In genomic region chr9:33160446-33160845, GRCh38 we compare ENCODE assay signal across 8 cellular contexts. TPM values are rescaled to one million over a fixed set of nuclear protein-coding genes. Genes with fewer than 3 reads are reported as not detected.
DNase-seq lines count a peak whose midpoint lies in the region; TF ChIP-seq lines count a peak whose summit lies in the region.
"Not testable (repeated sequence)": the region's sequence is repeated elsewhere in the genome, so short reads cannot be mapped to it uniquely, and the experiment has no call there.

No MANE protein-coding gene starts in this region.

- WGBS in mesodermal cell (ENCODE audit: insufficient coverage in 2 of 2), 2 experiments, result 93 to 95% methylated on average over 3 to 6 of the region's 9 CpGs
- WGBS in thyroid gland, 2 donors, result 33 to 49% methylated on average over 9 of the region's 9 CpGs

- not testable (repeated sequence) for TF ChIP-seq CTCF in brain (conservative IDR thresholded peaks at IDR 0.05); fibroblast of lung (conservative IDR thresholded peaks at IDR 0.05 in 1 of 2, IDR thresholded peaks at IDR 0.05 in 1 of 2; ENCODE audit: low read depth in 1 of 2, low read length in 2 of 2); thyroid gland (IDR thresholded peaks at IDR 0.05)

- peaks cover 93% of the 10 kb centered on the region for H3K79me2 ChIP-seq in fibroblast of lung (ENCODE audit: control insufficient read depth, insufficient read depth, low read length)

- not testable (repeated sequence) for TF ChIP-seq POLR2A in thyroid gland (IDR thresholded peaks at IDR 0.05)

- not testable (repeated sequence) for H3K27me3 Mint-ChIP-seq in CD4-positive, alpha-beta memory T cell; activated CD4-positive, alpha-beta memory T cell treated with anti-CD3 and anti-CD28 coated beads for 36 hours; brain

- peak overlapping the region; percentile 93 for H3K27ac ChIP-seq in CD4-positive, alpha-beta memory T cell (ENCODE audit: low read depth, low read length)
- peak overlapping the region; percentile 92 for H3K27ac ChIP-seq in fibroblast of lung (ENCODE audit: insufficient read depth, low read length)
- peak overlapping the region; percentile 96 for H3K27ac ChIP-seq in mesodermal cell (ENCODE audit: low read depth, low read length, severe bottlenecking)
- peak overlapping the region; percentile 77 for H3K27ac ChIP-seq in rectal smooth muscle tissue (ENCODE audit: low read depth, low read length)
- H3K27ac ChIP-seq in thyroid gland, result peak overlapping the region; percentile 98 to 99 (median 99)

- CTCF ChIA-PET in CD4-positive, alpha-beta memory T cell (lab: Charles Lee; ENCODE audit: partially characterized antibody), result interaction anchor here (1.2 to 3.2 kb wide), 5 partner anchors 9 to 66 kb away, joined by 4 to 18 read pairs (median 7); no protein-coding TSS in a partner anchor
- CTCF ChIA-PET in activated CD4-positive, alpha-beta memory T cell treated with anti-CD3 and anti-CD28 coated beads for 36 hours (lab: Charles Lee), result interaction anchor here (1.1 to 3.7 kb wide), 5 partner anchors 10 to 96 kb away, joined by 3 to 16 read pairs (median 6); partner anchors contain the start of gene SMU1

- H3K4me3 ChIP-seq in CD4-positive, alpha-beta memory T cell (ENCODE audit: low read length in 2 of 2), result peak overlapping the region in 1 of 2 donors; percentile 30
- not testable (repeated sequence) for H3K4me3 ChIP-seq in NT2/D1 (ENCODE audit: insufficient read length, low read depth); mesodermal cell (ENCODE audit: extremely low read depth, insufficient read depth, low read length, poor library complexity, severe bottlenecking); rectal smooth muscle tissue (ENCODE audit: low read length); thyroid gland (replicated peaks in 1 of 3)
- peak overlapping the region in 3 of 4 experiments; percentile 2 to 37 (median 25) for H3K4me3 ChIP-seq in fibroblast of lung (replicated peaks in 1 of 4; ENCODE audit: control extremely low read depth in 1 of 4, insufficient read depth in 1 of 4, low read depth in 3 of 4, low read length in 4 of 4)

- H3K4me1 Mint-ChIP-seq in CD4-positive, alpha-beta memory T cell, result peaks cover 74 to 99% (median 86%) of the 10 kb centered on the region in 4 donors
- peaks cover 91% of the 10 kb centered on the region for H3K4me1 Mint-ChIP-seq in activated CD4-positive, alpha-beta memory T cell treated with anti-CD3 and anti-CD28 coated beads for 36 hours (ENCODE audit: low read depth)
- peaks cover 74% of the 10 kb centered on the region for H3K4me1 Mint-ChIP-seq in brain

- not testable (repeated sequence) for H3K36me3 ChIP-seq in CD4-positive, alpha-beta memory T cell (ENCODE audit: insufficient read depth, low read length); NT2/D1 (ENCODE audit: insufficient read depth, insufficient read length, low read length); fibroblast of lung (ENCODE audit: control insufficient read depth, insufficient read depth, low read length); mesodermal cell (ENCODE audit: control insufficient read depth, insufficient read depth, low read length); rectal smooth muscle tissue (ENCODE audit: control insufficient read depth, insufficient read depth, low read length); thyroid gland

- H3K4me1 ChIP-seq in CD4-positive, alpha-beta memory T cell (ENCODE audit: insufficient read depth, low read length), result peaks cover 98% of the 10 kb centered on the region
- peaks cover 20% of the 10 kb centered on the region for H3K4me1 ChIP-seq in NT2/D1 (ENCODE audit: insufficient read depth, insufficient read length)
- H3K4me1 ChIP-seq in fibroblast of lung (ENCODE audit: control insufficient read depth, extremely low read depth, insufficient read depth, low read length), result peaks cover 62% of the 10 kb centered on the region
- peaks cover 80% of the 10 kb centered on the region for H3K4me1 ChIP-seq in mesodermal cell (ENCODE audit: control insufficient read depth, insufficient read depth, low read length, poor library complexity, severe bottlenecking)
- H3K4me1 ChIP-seq in rectal smooth muscle tissue (ENCODE audit: control insufficient read depth, insufficient read depth, low read length), result peaks cover 53% of the 10 kb centered on the region
- peaks cover 83 to 93% of the 10 kb centered on the region in 2 donors for H3K4me1 ChIP-seq in thyroid gland

- H3K27ac Mint-ChIP-seq in CD4-positive, alpha-beta memory T cell, result peak overlapping the region; percentile 96 to 100 (median 98)
- peak overlapping the region; percentile 97 for H3K27ac Mint-ChIP-seq in activated CD4-positive, alpha-beta memory T cell treated with anti-CD3 and anti-CD28 coated beads for 36 hours
- H3K27ac Mint-ChIP-seq in brain, result peak overlapping the region in 4 of 5 experiments; percentile 24 to 94 (median 90)

- H3K4me3 Mint-ChIP-seq in CD4-positive, alpha-beta memory T cell, result peak overlapping the region; percentile 15 to 95 (median 84)
- H3K4me3 Mint-ChIP-seq in activated CD4-positive, alpha-beta memory T cell treated with anti-CD3 and anti-CD28 coated beads for 36 hours, result peak overlapping the region; percentile 73
- H3K4me3 Mint-ChIP-seq in brain, result peak overlapping the region in 3 of 5 experiments; percentile 25 to 70 (median 45)

- H3K27me3 ChIP-seq in CD4-positive, alpha-beta memory T cell (ENCODE audit: insufficient read depth, low read length); NT2/D1 (ENCODE audit: insufficient read depth, insufficient read length); fibroblast of lung (ENCODE audit: control insufficient read depth, insufficient read depth, low read length); rectal smooth muscle tissue (ENCODE audit: control insufficient read depth, insufficient read depth, low read length); thyroid gland: not testable (repeated sequence)

- intact Hi-C loops in CD4-positive, alpha-beta memory T cell (cut with micrococcal nuclease); thyroid gland (cut with DNase I): not testable (repeated sequence)
- intact Hi-C loops in activated CD4-positive, alpha-beta memory T cell treated with anti-CD3 and anti-CD28 coated beads for 36 hours (cut with micrococcal nuclease), result loop anchor here (5.0 kb wide), 3 partner anchors 147 to 588 kb away; partner anchors contain the start of genes AQP3 and NDUFB6

- H4K20me1 ChIP-seq in fibroblast of lung (ENCODE audit: control insufficient read depth, extremely low read depth, insufficient read depth, low read length), result not testable (repeated sequence)

- H3K9ac ChIP-seq in NT2/D1 (ENCODE audit: insufficient read length, low read depth), result peak overlapping the region; percentile 44
- not testable (repeated sequence) for H3K9ac ChIP-seq in fibroblast of lung (ENCODE audit: insufficient read depth, low read length); rectal smooth muscle tissue (ENCODE audit: low read length)

- POLR2A ChIA-PET in CD4-positive, alpha-beta memory T cell (lab: Charles Lee; ENCODE audit: partially characterized antibody), result interaction anchor here (1.1 to 14.4 kb wide), 10 partner anchors 7 to 313 kb away, joined by 3 to 376 read pairs (median 7); partner anchors contain the start of genes B4GALT1, DNAJA1, NFX1 and NOL6
- POLR2A ChIA-PET in activated CD4-positive, alpha-beta memory T cell treated with anti-CD3 and anti-CD28 coated beads for 36 hours (lab: Charles Lee), result interaction anchor here (1.0 to 4.0 kb wide), 7 partner anchors 8 to 136 kb away, joined by 3 to 17 read pairs (median 8); partner anchors contain the start of genes B4GALT1 and SMU1

- not testable (repeated sequence) for H3K9me3 ChIP-seq in CD4-positive, alpha-beta memory T cell (ENCODE audit: control insufficient read depth in 1 of 2, low read length in 2 of 2); NT2/D1 (ENCODE audit: insufficient read depth, low read length); fibroblast of lung (ENCODE audit: control insufficient read depth, insufficient read depth, low read depth, low read length); mesodermal cell (ENCODE audit: control insufficient read depth, low read length); thyroid gland

- H2AFZ ChIP-seq in fibroblast of lung (ENCODE audit: low read length), result not testable (repeated sequence)

- peak overlapping the region; percentile 87 for H3K4me2 ChIP-seq in fibroblast of lung (ENCODE audit: extremely low read depth, insufficient read depth, low read length)

- DNase-seq in CD4-positive, alpha-beta memory T cell; NT2/D1 (ENCODE audit: low read depth, low spot score); fibroblast of lung (ENCODE audit: low read depth in 2 of 2): not testable (repeated sequence)
- DNase-seq in activated CD4-positive, alpha-beta memory T cell treated with anti-CD3 and anti-CD28 coated beads for 36 hours, result peak; percentile 43
- DNase-seq in thyroid gland, result peak; percentile 54 to 70

- not testable (repeated sequence) for H3K9me3 Mint-ChIP-seq in CD4-positive, alpha-beta memory T cell; activated CD4-positive, alpha-beta memory T cell treated with anti-CD3 and anti-CD28 coated beads for 36 hours; brain

- H3K36me3 Mint-ChIP-seq in CD4-positive, alpha-beta memory T cell, result peaks cover 5 to 17% of the 10 kb centered on the region in 2 donors
- peaks cover 16% of the 10 kb centered on the region for H3K36me3 Mint-ChIP-seq in activated CD4-positive, alpha-beta memory T cell treated with anti-CD3 and anti-CD28 coated beads for 36 hours
- H3K36me3 Mint-ChIP-seq in brain, result not testable (repeated sequence)

RNA-seq across cellular contexts. Expression of gene B4GALT1, which starts 6.7 kb away (rescaled TPM):
- 10 to 100 TPM; 54.1 to 56.0 TPM for total RNA-seq in CD4-positive, alpha-beta memory T cell
- 10 to 100 TPM; 16.6 to 32.0 TPM for polyA plus RNA-seq in CD4-positive, alpha-beta memory T cell
- total RNA-seq in activated CD4-positive, alpha-beta memory T cell treated with anti-CD3 and anti-CD28 coated beads for 36 hours, result 10 to 100 TPM; 76.6 to 78.0 TPM
- 16.7 TPM for polyA plus RNA-seq in brain (ENCODE audit: insufficient read depth, low read depth, low replicate concordance)
- total RNA-seq in fibroblast of lung, result 18.2 and 24.1 TPM in 2 replicates
- polyA plus RNA-seq in fibroblast of lung, result 51.9 and 64.8 TPM in 2 replicates
- polyA plus RNA-seq in fibroblast of lung (2012), result 51.1 and 64.0 TPM in 2 replicates
- 125 and 129 TPM in 2 replicates for polyA minus RNA-seq in fibroblast of lung (ENCODE audit: low replicate concordance)
- polyA plus RNA-seq in mesodermal cell (2013, experiment 1 of 2), result 54.7 TPM
- polyA plus RNA-seq in mesodermal cell (2013, experiment 2 of 2), result 52.2 TPM
- 100 to 1,000 TPM in 3 of 4 donors, 10 to 100 TPM in 1; 88.3 to 119 (median 103) TPM for total RNA-seq in thyroid gland
